ENCODE assay signal across 1 cellular context in genomic region chr17:78241277-78242023, GRCh38.
TF ChIP-seq lines count a peak whose summit lies in the region.

No MANE protein-coding gene starts in this region.

TF ChIP-seq in HepG2, 621 proteins besides CTCF, POLR2A, EP300 and RAD21 (continued from another document and continues in another):
- TF ChIP-seq, protein P1, sequence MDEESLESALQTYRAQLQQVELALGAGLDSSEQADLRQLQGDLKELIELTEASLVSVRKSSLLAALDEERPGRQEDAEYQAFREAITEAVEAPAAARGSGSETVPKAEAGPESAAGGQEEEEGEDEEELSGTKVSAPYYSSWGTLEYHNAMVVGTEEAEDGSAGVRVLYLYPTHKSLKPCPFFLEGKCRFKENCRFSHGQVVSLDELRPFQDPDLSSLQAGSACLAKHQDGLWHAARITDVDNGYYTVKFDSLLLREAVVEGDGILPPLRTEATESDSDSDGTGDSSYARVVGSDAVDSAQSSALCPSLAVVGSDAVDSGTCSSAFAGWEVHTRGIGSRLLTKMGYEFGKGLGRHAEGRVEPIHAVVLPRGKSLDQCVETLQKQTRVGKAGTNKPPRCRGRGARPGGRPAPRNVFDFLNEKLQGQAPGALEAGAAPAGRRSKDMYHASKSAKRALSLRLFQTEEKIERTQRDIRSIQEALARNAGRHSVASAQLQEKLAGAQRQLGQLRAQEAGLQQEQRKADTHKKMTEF (CRISPR knock-in tag; IDR thresholded peaks at IDR 0.05), result peak; percentile 67; the same call in 1 of the 2 replicates
- TF ChIP-seq MXI1 (IDR thresholded peaks at IDR 0.05; ENCODE audit: borderline replicate concordance, low read depth, low read length), result peak; percentile 74; the same call in 1 of the 3 replicates
- TF ChIP-seq ZNF660 (CRISPR knock-in tag; IDR thresholded peaks at IDR 0.05; ENCODE audit: borderline replicate concordance, low read depth), result no peak
- TF ChIP-seq MTA1 (CRISPR knock-in tag; IDR thresholded peaks at IDR 0.05; ENCODE audit: borderline replicate concordance), result peak; percentile 78
- TF ChIP-seq TRIM24 (CRISPR knock-in tag; IDR thresholded peaks at IDR 0.05), result no peak
- no peak for TF ChIP-seq ZBTB1 (CRISPR knock-in tag; IDR thresholded peaks at IDR 0.05; ENCODE audit: borderline replicate concordance)
- TF ChIP-seq ZNF160 (CRISPR knock-in tag; IDR thresholded peaks at IDR 0.05), result no peak
- TF ChIP-seq, protein P2, sequence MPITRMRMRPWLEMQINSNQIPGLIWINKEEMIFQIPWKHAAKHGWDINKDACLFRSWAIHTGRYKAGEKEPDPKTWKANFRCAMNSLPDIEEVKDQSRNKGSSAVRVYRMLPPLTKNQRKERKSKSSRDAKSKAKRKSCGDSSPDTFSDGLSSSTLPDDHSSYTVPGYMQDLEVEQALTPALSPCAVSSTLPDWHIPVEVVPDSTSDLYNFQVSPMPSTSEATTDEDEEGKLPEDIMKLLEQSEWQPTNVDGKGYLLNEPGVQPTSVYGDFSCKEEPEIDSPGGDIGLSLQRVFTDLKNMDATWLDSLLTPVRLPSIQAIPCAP (CRISPR knock-in tag; IDR thresholded peaks at IDR 0.05; ENCODE audit: low read depth), result 0 out of 2 replicates have a peak, but pooled peaks have one; percentile 33
- TF ChIP-seq CBX5 (CRISPR knock-in tag; IDR thresholded peaks at IDR 0.05; ENCODE audit: borderline replicate concordance), result no peak
- TF ChIP-seq RFXAP (CRISPR knock-in tag; IDR thresholded peaks at IDR 0.05; ENCODE audit: borderline replicate concordance), result 0 out of 2 replicates have a peak, but pooled peaks have one; percentile 60
- TF ChIP-seq, protein P3, sequence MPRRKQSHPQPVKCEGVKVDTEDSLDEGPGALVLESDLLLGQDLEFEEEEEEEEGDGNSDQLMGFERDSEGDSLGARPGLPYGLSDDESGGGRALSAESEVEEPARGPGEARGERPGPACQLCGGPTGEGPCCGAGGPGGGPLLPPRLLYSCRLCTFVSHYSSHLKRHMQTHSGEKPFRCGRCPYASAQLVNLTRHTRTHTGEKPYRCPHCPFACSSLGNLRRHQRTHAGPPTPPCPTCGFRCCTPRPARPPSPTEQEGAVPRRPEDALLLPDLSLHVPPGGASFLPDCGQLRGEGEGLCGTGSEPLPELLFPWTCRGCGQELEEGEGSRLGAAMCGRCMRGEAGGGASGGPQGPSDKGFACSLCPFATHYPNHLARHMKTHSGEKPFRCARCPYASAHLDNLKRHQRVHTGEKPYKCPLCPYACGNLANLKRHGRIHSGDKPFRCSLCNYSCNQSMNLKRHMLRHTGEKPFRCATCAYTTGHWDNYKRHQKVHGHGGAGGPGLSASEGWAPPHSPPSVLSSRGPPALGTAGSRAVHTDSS (CRISPR knock-in tag; conservative IDR thresholded peaks at IDR 0.05), result no peak
- TF ChIP-seq ZNF607 (CRISPR knock-in tag; IDR thresholded peaks at IDR 0.05; ENCODE audit: borderline replicate concordance), result no peak
- TF ChIP-seq CSRNP1 (CRISPR knock-in tag; IDR thresholded peaks at IDR 0.05), result no peak; the same call in 1 of the 2 replicates
- peak; percentile 48; the same call in 1 of the 2 replicates for TF ChIP-seq YEATS2 (CRISPR knock-in tag; IDR thresholded peaks at IDR 0.05; ENCODE audit: borderline replicate concordance)
- TF ChIP-seq ZNF124 (CRISPR knock-in tag; IDR thresholded peaks at IDR 0.05), result peak; percentile 47; the same call in 1 of the 2 replicates
- no peak for TF ChIP-seq ZNF572 (CRISPR knock-in tag; IDR thresholded peaks at IDR 0.05)
- 0 out of 2 replicates have a peak, but pooled peaks have one; percentile 56 for TF ChIP-seq ZNF280B (CRISPR knock-in tag; IDR thresholded peaks at IDR 0.05; ENCODE audit: borderline replicate concordance)
- TF ChIP-seq NR1H2 (CRISPR knock-in tag; IDR thresholded peaks at IDR 0.05; ENCODE audit: borderline replicate concordance, low read depth), result 0 out of 2 replicates have a peak, but pooled peaks have one; percentile 42
- TF ChIP-seq NR2F1 (CRISPR knock-in tag; IDR thresholded peaks at IDR 0.05), result peak in 1 of 2 experiments; percentile 50; a peak in 2 of 4 replicates
- TF ChIP-seq HOMEZ (CRISPR knock-in tag; IDR thresholded peaks at IDR 0.05; ENCODE audit: low read depth), result peak; percentile 64
- TF ChIP-seq MAF1 (CRISPR knock-in tag; IDR thresholded peaks at IDR 0.05; ENCODE audit: borderline replicate concordance), result no peak
- TF ChIP-seq ZNF30 (CRISPR knock-in tag; IDR thresholded peaks at IDR 0.05), result no peak
- peak; percentile 83 for TF ChIP-seq KDM5B (CRISPR knock-in tag; IDR thresholded peaks at IDR 0.05; ENCODE audit: borderline replicate concordance)
- TF ChIP-seq SMAD1 (CRISPR knock-in tag; IDR thresholded peaks at IDR 0.05; ENCODE audit: borderline replicate concordance, low read depth), result peak; percentile 51; the same call in 1 of the 2 replicates
- no peak; the same call in 1 of the 2 replicates for TF ChIP-seq ZIK1 (CRISPR knock-in tag; IDR thresholded peaks at IDR 0.05; ENCODE audit: borderline replicate concordance, low read depth)
- TF ChIP-seq GATAD1 (CRISPR knock-in tag; IDR thresholded peaks at IDR 0.05), result no peak
- TF ChIP-seq, protein P4, sequence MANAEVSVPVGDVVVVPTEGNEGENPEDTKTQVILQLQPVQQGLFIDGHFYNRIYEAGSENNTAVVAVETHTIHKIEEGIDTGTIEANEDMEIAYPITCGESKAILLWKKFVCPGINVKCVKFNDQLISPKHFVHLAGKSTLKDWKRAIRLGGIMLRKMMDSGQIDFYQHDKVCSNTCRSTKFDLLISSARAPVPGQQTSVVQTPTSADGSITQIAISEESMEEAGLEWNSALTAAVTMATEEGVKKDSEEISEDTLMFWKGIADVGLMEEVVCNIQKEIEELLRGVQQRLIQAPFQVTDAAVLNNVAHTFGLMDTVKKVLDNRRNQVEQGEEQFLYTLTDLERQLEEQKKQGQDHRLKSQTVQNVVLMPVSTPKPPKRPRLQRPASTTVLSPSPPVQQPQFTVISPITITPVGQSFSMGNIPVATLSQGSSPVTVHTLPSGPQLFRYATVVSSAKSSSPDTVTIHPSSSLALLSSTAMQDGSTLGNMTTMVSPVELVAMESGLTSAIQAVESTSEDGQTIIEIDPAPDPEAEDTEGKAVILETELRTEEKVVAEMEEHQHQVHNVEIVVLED (CRISPR knock-in tag; IDR thresholded peaks at IDR 0.05; ENCODE audit: borderline replicate concordance), result peak; percentile 61
- TF ChIP-seq RBM39 (IDR thresholded peaks at IDR 0.05; ENCODE audit: low read depth, low read length, poor library complexity, severe bottlenecking), result no peak
- TF ChIP-seq ZNF740 (CRISPR knock-in tag; IDR thresholded peaks at IDR 0.05), result no peak
- TF ChIP-seq ZNF12 (CRISPR knock-in tag; IDR thresholded peaks at IDR 0.05), result 0 out of 2 replicates have a peak, but pooled peaks have one; percentile 9
- TF ChIP-seq WIZ (CRISPR knock-in tag; IDR thresholded peaks at IDR 0.05), result peak; percentile 93; the same call in 1 of the 2 replicates
- peak; percentile 98 for TF ChIP-seq NFYB (CRISPR knock-in tag; IDR thresholded peaks at IDR 0.05)
- no peak for TF ChIP-seq KAT7 (CRISPR knock-in tag; IDR thresholded peaks at IDR 0.05; ENCODE audit: borderline replicate concordance)
- peak; percentile 65; the same call in 1 of the 2 replicates for TF ChIP-seq AKAP8 (CRISPR knock-in tag; IDR thresholded peaks at IDR 0.05)
- peak; percentile 55; the same call in 1 of the 2 replicates for TF ChIP-seq MED1 (CRISPR knock-in tag; IDR thresholded peaks at IDR 0.05)
- peak; percentile 77; the same call in 1 of the 2 replicates for TF ChIP-seq ZNF563 (CRISPR knock-in tag; IDR thresholded peaks at IDR 0.05)
- 0 out of 2 replicates have a peak, but pooled peaks have one; percentile 60 for TF ChIP-seq GFI1 (CRISPR knock-in tag; IDR thresholded peaks at IDR 0.05; ENCODE audit: borderline replicate concordance)
- no peak for TF ChIP-seq CREBL2 (CRISPR knock-in tag; IDR thresholded peaks at IDR 0.05; ENCODE audit: borderline replicate concordance)
- no peak for TF ChIP-seq PTBP1 (IDR thresholded peaks at IDR 0.05; ENCODE audit: low read depth, low read length, poor library complexity, severe bottlenecking)
- TF ChIP-seq HMGXB4 (CRISPR knock-in tag; IDR thresholded peaks at IDR 0.05; ENCODE audit: borderline replicate concordance in 1 of 2, low read depth in 1 of 2), result peak; percentile 20 to 50; a peak in 3 of 4 replicates
- TF ChIP-seq RXRA (CRISPR knock-in tag; IDR thresholded peaks at IDR 0.05), result peak; percentile 18; the same call in 1 of the 2 replicates
- TF ChIP-seq, protein P5, sequence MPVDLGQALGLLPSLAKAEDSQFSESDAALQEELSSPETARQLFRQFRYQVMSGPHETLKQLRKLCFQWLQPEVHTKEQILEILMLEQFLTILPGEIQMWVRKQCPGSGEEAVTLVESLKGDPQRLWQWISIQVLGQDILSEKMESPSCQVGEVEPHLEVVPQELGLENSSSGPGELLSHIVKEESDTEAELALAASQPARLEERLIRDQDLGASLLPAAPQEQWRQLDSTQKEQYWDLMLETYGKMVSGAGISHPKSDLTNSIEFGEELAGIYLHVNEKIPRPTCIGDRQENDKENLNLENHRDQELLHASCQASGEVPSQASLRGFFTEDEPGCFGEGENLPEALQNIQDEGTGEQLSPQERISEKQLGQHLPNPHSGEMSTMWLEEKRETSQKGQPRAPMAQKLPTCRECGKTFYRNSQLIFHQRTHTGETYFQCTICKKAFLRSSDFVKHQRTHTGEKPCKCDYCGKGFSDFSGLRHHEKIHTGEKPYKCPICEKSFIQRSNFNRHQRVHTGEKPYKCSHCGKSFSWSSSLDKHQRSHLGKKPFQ (CRISPR knock-in tag; IDR thresholded peaks at IDR 0.05; ENCODE audit: insufficient replicate concordance), result peak; percentile 22
- TF ChIP-seq KLF11 (CRISPR knock-in tag; IDR thresholded peaks at IDR 0.05), result no peak; the same call in 1 of the 2 replicates
- TF ChIP-seq HOXA9 (CRISPR knock-in tag; IDR thresholded peaks at IDR 0.05; ENCODE audit: borderline replicate concordance), result no peak
- peak; percentile 64; the same call in 1 of the 2 replicates for TF ChIP-seq NR0B2 (CRISPR knock-in tag; IDR thresholded peaks at IDR 0.05)
- TF ChIP-seq BORCS8-MEF2B (CRISPR knock-in tag; IDR thresholded peaks at IDR 0.05), result peak; percentile 91
- TF ChIP-seq CREM (IDR thresholded peaks at IDR 0.05), result peak; percentile 59; the same call in 1 of the 2 replicates
- no peak for TF ChIP-seq CREM (CRISPR knock-in tag; IDR thresholded peaks at IDR 0.05)
- peak; percentile 86; the same call in 1 of the 2 replicates for TF ChIP-seq EEA1 (CRISPR knock-in tag; IDR thresholded peaks at IDR 0.05; ENCODE audit: borderline replicate concordance)
- 0 out of 2 replicates have a peak, but pooled peaks have one; percentile 37 for TF ChIP-seq NFKB2 (CRISPR knock-in tag; IDR thresholded peaks at IDR 0.05; ENCODE audit: borderline replicate concordance)
- 0 out of 2 replicates have a peak, but pooled peaks have one; percentile 8 for TF ChIP-seq ZNF749 (CRISPR knock-in tag; IDR thresholded peaks at IDR 0.05; ENCODE audit: borderline replicate concordance)
